ENCODE assay signal across 8 cellular contexts in genomic region chr14:105487449-105487985, GRCh38. TPM values are rescaled to one million over a fixed set of nuclear protein-coding genes. Genes with fewer than 3 reads are reported as not detected.
DNase-seq lines count a peak whose midpoint lies in the region; ATAC-seq and TF ChIP-seq lines count a peak whose summit lies in the region.

No MANE protein-coding gene starts in this region.

- H3K4me1 Mint-ChIP-seq in progenitor cell of endocrine pancreas (ENCODE audit: low read depth), result peaks cover 6% of the 10 kb centered on the region

- ATAC-seq in GM21786 (IDR thresholded peaks at IDR 0.05; ENCODE audit: unreplicated experiment), result no peak

- H3K36me3 Mint-ChIP-seq in progenitor cell of endocrine pancreas (ENCODE audit: insufficient read depth), result no peaks in the 10 kb centered on the region

- H3K4me3 Mint-ChIP-seq in progenitor cell of endocrine pancreas (ENCODE audit: low read depth), result peak overlapping the region; percentile 44

- H3K27me3 Mint-ChIP-seq in progenitor cell of endocrine pancreas, result peaks cover 18% of the 10 kb centered on the region

- no peak overlapping the region for H3K27ac Mint-ChIP-seq in progenitor cell of endocrine pancreas

- DNase-seq in HFF-Myc (ENCODE audit: extremely low read depth, low read depth) (no peak), epithelial cell of proximal tubule (ENCODE audit: low read depth) (no peak), progenitor cell of endocrine pancreas (ENCODE audit: low spot score, unreplicated experiment) (no peak), NCI-H1105 treated with DMSO at 0.1 percent for 48 hours (lab: John Stamatoyannopoulos, UW) (no peak), hypothalamus (lab: John Stamatoyannopoulos, UW) (no peak), ureter (ENCODE audit: low spot score) (no peak)
- DNase-seq in activated CD4-positive, CD25-positive, alpha-beta regulatory T cell treated with anti-CD3 and anti-CD28 coated beads, Interleukin-2, amount 50 U/mL, for 72 hours, result peak; percentile 71

- no peaks in the 10 kb centered on the region for H3K9me3 Mint-ChIP-seq in progenitor cell of endocrine pancreas (ENCODE audit: low read depth)

- TF ChIP-seq CTCF in HFF-Myc (IDR thresholded peaks at IDR 0.05; ENCODE audit: low read depth, low read length, missing control alignments) (no peak), epithelial cell of proximal tubule (conservative IDR thresholded peaks at IDR 0.05; ENCODE audit: low read depth, low read length) (no peak), progenitor cell of endocrine pancreas (IDR thresholded peaks at IDR 0.05; ENCODE audit: unreplicated experiment) (no peak)

- H3K4me3 ChIP-seq in HFF-Myc (replicated peaks; ENCODE audit: low read depth, low read length) (peak overlapping the region; percentile 9; the same call in 1 of the 2 replicates), epithelial cell of proximal tubule (ENCODE audit: low read depth, low read length) (peak overlapping the region; percentile 37)

RNA-seq across cellular contexts. Expression of gene CRIP1, which starts 0.8 kb away (rescaled TPM):
- 7.0 and 8.3 TPM in 2 replicates for total RNA-seq in epithelial cell of proximal tubule
- total RNA-seq in progenitor cell of endocrine pancreas, result 5.1 TPM in 2 replicates
- 127 TPM for total RNA-seq in ureter

RNA-seq across cellular contexts. Expression of gene TEDC1, which starts 3.5 kb away (rescaled TPM):
- total RNA-seq in epithelial cell of proximal tubule (30.5 and 48.3 TPM in 2 replicates), progenitor cell of endocrine pancreas (20.5 and 20.8 TPM in 2 replicates), ureter (9.7 TPM)

RNA-seq across cellular contexts. Expression of gene CRIP2, which starts 12.9 kb away (rescaled TPM):
- 101 and 121 TPM in 2 replicates for total RNA-seq in epithelial cell of proximal tubule
- total RNA-seq in progenitor cell of endocrine pancreas, result 17.0 and 19.6 TPM in 2 replicates
- total RNA-seq in ureter, result 186 TPM

RNA-seq across cellular contexts. Expression of gene TMEM121, which starts 38.9 kb away (rescaled TPM):
- total RNA-seq in epithelial cell of proximal tubule (3.5 and 5.6 TPM in 2 replicates), progenitor cell of endocrine pancreas (3.9 and 4.5 TPM in 2 replicates), ureter (1.1 TPM)

Comparison
In these comparisons a context has a peak if more than half of its experiments do, and no peak if none do; other contexts are left out.
1. RNA of gene CRIP1, which starts 0.8 kb away (total RNA-seq): 127 TPM in ureter (single experiment); 7.0 to 8.3 TPM in epithelial cell of proximal tubule and 5.1 TPM in progenitor cell of endocrine pancreas; every median in the first group is over 10 times any median in the second.